Comparison of ENCODE assay signal across 32 cellular contexts in genomic region chr11:68848429-68848828, GRCh38.
"Had no signal": no experiment of that assay in that cellular context is flagged by ENCODE, and none has a peak within 500 bp of the region (broad histone marks: within the 10 kb centered on the region; RNA-seq: fewer than 3 reads in every experiment).

No MANE protein-coding gene starts in this region.

- H3K4me3 ChIP-seq: MG63, Peyer's patch had no signal

- H3K36me3 ChIP-seq: brain microvascular endothelial cell, MG63, Peyer's patch, WERI-Rb-1 had no signal

- H3K27ac ChIP-seq: brain microvascular endothelial cell, Peyer's patch, WERI-Rb-1 had no signal

- H3K27me3 ChIP-seq: MG63, Peyer's patch had no signal

- DNase-seq: activated CD4-positive, alpha-beta memory T cell treated with anti-CD3 and anti-CD28 coated beads, Interleukin-2, amount 10 ng/mL, durations not matched to agents 7 days and 5 days; activated CD4-positive, alpha-beta T cell treated with anti-CD3 and anti-CD28 coated beads for 1 hour; activated CD4-positive, alpha-beta T cell treated with anti-CD3 and anti-CD28 coated beads for 48 hours; activated CD4-positive, CD25-positive, alpha-beta regulatory T cell; activated CD8-positive, alpha-beta memory T cell treated with anti-CD3 and anti-CD28 coated beads for 24 hours; activated CD8-positive, alpha-beta memory T cell treated with anti-CD3 and anti-CD28 coated beads, Interleukin-2, amount 10 ng/mL, durations not matched to agents 7 days and 5 days; activated CD8-positive, alpha-beta memory T cell treated with anti-CD3 and anti-CD28 coated beads, Interleukin-2, amount 50 U/mL, for 48 hours; activated effector memory CD4-positive, alpha-beta T cell treated with Interleukin-2 at 50 U/mL for 16 hours; activated naive CD4-positive, alpha-beta T cell; activated naive CD4-positive, alpha-beta T cell treated with anti-CD3 and anti-CD28 coated beads, Interleukin-2, amount 50 U/mL, for 16 hours; activated naive CD8-positive, alpha-beta T cell treated with anti-CD3 and anti-CD28 coated beads for 36 hours; activated T-cell treated with anti-CD3 and anti-CD28 coated beads, Interleukin-2, amount 50 U/mL, for 48 hours; amniotic stem cell; aorta; brain microvascular endothelial cell; Kasumi-1; KG1; MG63; MV-4-11; NCI-H1092; NCI-H1436 treated with DMSO at 0.1 percent for 48 hours; NCI-H1694 treated with DMSO at 0.1 percent for 48 hours; NCI-H2029; NCI-H345; NCI-H524 treated with DMSO at 0.1 percent for 48 hours; NCI-H748 treated with DMSO at 0.1 percent for 48 hours; NK-92 treated with Interleukin-12 subunit alpha and Interleukin-12 subunit beta, amount 100 ng/mL, for 24 hours; PC-3; Peyer's patch; RPMI8226; T1000; WERI-Rb-1 had no signal

- ATAC-seq: activated CD8-positive, alpha-beta memory T cell treated with anti-CD3 and anti-CD28 coated beads, Interleukin-2, amount 10 ng/mL, durations not matched to agents 7 days and 5 days; PC-3 had no signal

- H3K9me3 ChIP-seq: MG63, Peyer's patch had no signal
